ENCODE assay signal across 18 cellular contexts in the genomic region with DNA sequence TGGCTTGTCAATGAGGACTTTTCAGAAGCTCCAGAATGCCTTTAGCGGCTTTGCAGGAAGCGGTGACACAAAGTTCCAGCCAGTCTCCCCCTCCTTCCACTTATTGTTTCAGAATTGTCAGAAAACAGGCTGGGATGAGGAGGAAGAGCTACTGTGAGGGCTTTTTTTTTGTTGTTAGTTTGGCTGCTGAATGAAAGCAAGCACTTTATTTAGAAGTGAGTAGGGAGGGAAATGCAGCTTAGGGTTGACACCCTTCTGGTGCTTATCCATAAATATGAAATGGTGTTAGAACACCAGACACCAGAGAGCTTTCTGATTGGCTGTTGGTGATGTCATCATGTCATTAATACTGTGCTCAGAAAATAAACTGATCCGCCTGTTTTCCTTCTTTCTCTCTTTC.
DNase-seq lines count a peak whose midpoint lies in the region; ATAC-seq, FAIRE-seq and TF ChIP-seq lines count a peak whose summit lies in the region.
"Had no signal": no experiment of that assay in that cellular context is flagged by ENCODE, and none has a peak within 500 bp of the region (broad histone marks: within the 10 kb centered on the region; RNA-seq: fewer than 3 reads in every experiment).

No MANE protein-coding gene starts in this region.

- H3K4me1 ChIP-seq in astrocyte (ENCODE audit: insufficient read depth, low read length) (peaks cover 11% of the 10 kb centered on the region), right cardiac atrium (ENCODE audit: control insufficient read depth, insufficient read depth, low read length) (peaks cover 8% of the 10 kb centered on the region)

- H3K4me1 Mint-ChIP-seq in astrocyte (ENCODE audit: low read depth, unreplicated experiment) = peaks cover 49% of the 10 kb centered on the region

- no peaks in the 10 kb centered on the region for H3K9me3 ChIP-seq in astrocyte (ENCODE audit: insufficient read depth, low read depth, low read length)
- no peaks in the 10 kb centered on the region for H3K9me3 ChIP-seq in right cardiac atrium (ENCODE audit: control insufficient read depth, low read length)
- H3K9me3 ChIP-seq: HAP-1 had no signal

- H4K20me1 ChIP-seq in astrocyte (ENCODE audit: insufficient read depth, low read length) = no peaks in the 10 kb centered on the region

- DNase-seq in NCI-H2227 (lab: John Stamatoyannopoulos, UW; ENCODE audit: unreplicated experiment) (peak; percentile 25), NCI-H2227 treated with DMSO at 0.1 percent for 48 hours (lab: John Stamatoyannopoulos, UW) (no peak), astrocyte (ENCODE audit: low read depth) (no peak), right cardiac atrium (no peak), pulmonary artery endothelial cell (ENCODE audit: low read depth, low spot score) (peak; percentile 60), SKM-1 treated with dmso at 0.1 percent for 144 hours (lab: John Stamatoyannopoulos, UW; ENCODE audit: unreplicated experiment) (no peak), T-helper 9 cell (no peak)
- DNase-seq in stimulated activated CD4-positive, alpha-beta T cell treated with anti-CD3 and anti-CD28 coated beads, Interleukin-1b, Interleukin-23, amount 100 ng/mL, for 48 hours = no peak
- DNase-seq: activated CD4-positive, alpha-beta T cell treated with anti-CD3 and anti-CD28 coated beads, Interleukin-2, amount 10 ng/mL, durations not matched to agents 7 days and 5 days; effector memory CD4-positive, alpha-beta T cell; mammary epithelial cell; NCI-H1694 treated with DMSO at 0.1 percent for 48 hours; PC-3 had no signal

- no peaks in the 10 kb centered on the region for H3K27me3 Mint-ChIP-seq in astrocyte (ENCODE audit: low read depth, unreplicated experiment)
- H3K27me3 Mint-ChIP-seq: activated CD4-positive, alpha-beta T cell treated with anti-CD3 and anti-CD28 coated beads, Interleukin-2, amount 10 ng/mL, durations not matched to agents 7 days and 5 days had no signal

- peak overlapping the region; percentile 66 for H3K27ac Mint-ChIP-seq in astrocyte (ENCODE audit: unreplicated experiment)
- H3K27ac Mint-ChIP-seq: activated CD4-positive, alpha-beta T cell treated with anti-CD3 and anti-CD28 coated beads, Interleukin-2, amount 10 ng/mL, durations not matched to agents 7 days and 5 days; activated T-helper 2 cell treated with anti-CD3 and anti-CD28 coated beads, Interferon-gamma antibody, Interleukin-2, Interleukin-4, amounts not matched to agents 10 μg/mL and 5 μg/mL and 100 μg/mL, durations not matched to agents 14 hours and 24 hours and 36 hours; stimulated activated naive CD8-positive, alpha-beta T cell treated with anti-CD3 and anti-CD28 coated beads, Interleukin-15, Interleukin-2, amounts not matched to agents 100 ng/mL and 50 ng/mL, for 24 hours had no signal

- WGBS in right cardiac atrium = 30% methylated on average over 3 of the region's 3 CpGs

- ATAC-seq in right cardiac atrium = peak; percentile 65 to 75
- ATAC-seq: PC-3 had no signal

- H3K4me3 ChIP-seq in astrocyte (ENCODE audit: insufficient read depth, low read depth, low read length) (no peak overlapping the region), right cardiac atrium (ENCODE audit: low read length) (no peak overlapping the region)
- H3K4me3 ChIP-seq: HAP-1, hepatocyte had no signal

- H3K9ac ChIP-seq in astrocyte (ENCODE audit: low read length) = no peak overlapping the region

- H3K36me3 Mint-ChIP-seq in astrocyte (ENCODE audit: low read depth, unreplicated experiment) = peaks cover 13% of the 10 kb centered on the region

- intact Hi-C loops in right cardiac atrium (cut with DNase I) = no loop called here

- H3K4me2 ChIP-seq in astrocyte (ENCODE audit: low read length) = no peak overlapping the region
- H3K4me2 ChIP-seq: hepatocyte had no signal

- H3K4me3 Mint-ChIP-seq in astrocyte (ENCODE audit: unreplicated experiment) = no peak overlapping the region
- H3K4me3 Mint-ChIP-seq: activated CD4-positive, alpha-beta T cell treated with anti-CD3 and anti-CD28 coated beads, Interleukin-2, amount 10 ng/mL, durations not matched to agents 7 days and 5 days; stimulated activated naive CD8-positive, alpha-beta T cell treated with anti-CD3 and anti-CD28 coated beads, Interleukin-15, Interleukin-2, amounts not matched to agents 100 ng/mL and 50 ng/mL, for 24 hours had no signal

- no peaks in the 10 kb centered on the region for H3K36me3 ChIP-seq in astrocyte (ENCODE audit: insufficient read depth, low read length)
- H3K36me3 ChIP-seq: HAP-1 had no signal

- TF ChIP-seq CTCF in astrocyte (IDR thresholded peaks at IDR 0.05; ENCODE audit: insufficient read depth, low read depth, low read length) = no peak

- H3K79me2 ChIP-seq in astrocyte (ENCODE audit: insufficient read depth, low read length) = no peaks in the 10 kb centered on the region
- H3K79me2 ChIP-seq: hepatocyte had no signal

- no peak for FAIRE-seq in astrocyte (lab: Jason Lieb, UNC)
- FAIRE-seq: HTR-8/SVneo had no signal

- peaks cover 2% of the 10 kb centered on the region for H3K9me3 Mint-ChIP-seq in astrocyte (ENCODE audit: unreplicated experiment)
- H3K9me3 Mint-ChIP-seq: activated CD4-positive, alpha-beta T cell treated with anti-CD3 and anti-CD28 coated beads, Interleukin-2, amount 10 ng/mL, durations not matched to agents 7 days and 5 days; stimulated activated naive CD8-positive, alpha-beta T cell treated with anti-CD3 and anti-CD28 coated beads, Interleukin-15, Interleukin-2, amounts not matched to agents 100 ng/mL and 50 ng/mL, for 24 hours had no signal

- no peak overlapping the region for H2AFZ ChIP-seq in astrocyte (ENCODE audit: low read depth, low read length)
- H2AFZ ChIP-seq: hepatocyte had no signal

- no peaks in the 10 kb centered on the region for H3K27me3 ChIP-seq in astrocyte (ENCODE audit: insufficient read depth, low read length)
- no peaks in the 10 kb centered on the region for H3K27me3 ChIP-seq in right cardiac atrium (ENCODE audit: control insufficient read depth, insufficient read depth)
- H3K27me3 ChIP-seq: hepatocyte had no signal

- H3K27ac ChIP-seq in astrocyte (ENCODE audit: low read depth, low read length) (no peak overlapping the region), right cardiac atrium (ENCODE audit: low read length) (no peak overlapping the region)
- H3K27ac ChIP-seq: hepatocyte had no signal

Comparison
In these comparisons a context has a peak if more than half of its experiments do, and no peak if none do; other contexts are left out.
1. DNase-seq: peak in NCI-H2227 (single experiment) and pulmonary artery endothelial cell (single experiment); none in NCI-H2227 treated with DMSO at 0.1 percent for 48 hours (single experiment), astrocyte (single experiment), right cardiac atrium (0 of 3), SKM-1 treated with dmso at 0.1 percent for 144 hours (single experiment), T-helper 9 cell (single experiment) and stimulated activated CD4-positive, alpha-beta T cell treated with anti-CD3 and anti-CD28 coated beads, Interleukin-1b, Interleukin-23, amount 100 ng/mL, for 48 hours (single experiment).